Comparison of ENCODE assay signal across 8 cellular contexts in the genomic region with DNA sequence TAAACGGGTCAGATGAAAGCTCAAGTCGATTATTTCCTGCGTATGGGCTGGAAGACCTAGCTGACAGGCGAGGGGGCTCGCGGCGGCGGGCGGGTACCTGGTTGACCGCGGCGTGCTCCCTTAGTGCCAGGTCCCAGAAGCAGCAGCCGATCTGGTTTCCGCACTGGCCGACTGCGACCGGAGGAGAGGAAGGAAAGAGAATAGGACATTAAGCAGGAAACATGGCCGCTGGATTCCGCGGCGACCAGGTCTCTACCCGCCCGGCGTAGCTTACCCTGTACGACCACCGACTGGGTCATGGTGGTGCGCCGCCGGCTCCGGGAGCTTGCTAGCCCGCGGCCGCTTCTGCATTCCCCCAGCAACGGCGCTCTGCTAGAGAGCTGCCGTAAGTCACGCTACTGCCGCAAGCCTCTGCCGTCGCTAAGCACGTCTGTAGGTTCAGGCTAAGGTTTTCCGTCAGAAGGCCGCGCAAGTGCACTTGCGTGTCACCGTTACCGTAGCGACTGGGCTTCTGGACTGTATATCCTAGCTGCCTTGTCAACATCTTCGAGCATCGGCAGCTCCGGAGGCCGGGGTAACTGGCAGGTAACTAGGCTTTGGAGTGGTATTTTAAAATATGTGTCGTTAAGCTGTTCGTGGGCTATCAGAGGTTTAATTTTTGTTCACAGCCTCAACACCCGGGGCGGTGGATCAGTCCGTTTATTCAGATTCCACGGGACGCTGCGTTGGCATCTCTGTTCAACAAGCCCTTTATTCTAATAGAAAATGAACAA. TPM values are rescaled to one million over a fixed set of nuclear protein-coding genes. Genes with fewer than 3 reads are reported as not detected.
DNase-seq lines count a peak whose midpoint lies in the region; ATAC-seq, FAIRE-seq and TF ChIP-seq lines count a peak whose summit lies in the region.

A gene with protein sequence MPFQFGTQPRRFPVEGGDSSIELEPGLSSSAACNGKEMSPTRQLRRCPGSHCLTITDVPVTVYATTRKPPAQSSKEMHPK (plus strand): TSS at position 456 of the 773 bp plus-strand sequence. CDS start 11,693 bp downstream, outside the sequence.
A gene with protein sequence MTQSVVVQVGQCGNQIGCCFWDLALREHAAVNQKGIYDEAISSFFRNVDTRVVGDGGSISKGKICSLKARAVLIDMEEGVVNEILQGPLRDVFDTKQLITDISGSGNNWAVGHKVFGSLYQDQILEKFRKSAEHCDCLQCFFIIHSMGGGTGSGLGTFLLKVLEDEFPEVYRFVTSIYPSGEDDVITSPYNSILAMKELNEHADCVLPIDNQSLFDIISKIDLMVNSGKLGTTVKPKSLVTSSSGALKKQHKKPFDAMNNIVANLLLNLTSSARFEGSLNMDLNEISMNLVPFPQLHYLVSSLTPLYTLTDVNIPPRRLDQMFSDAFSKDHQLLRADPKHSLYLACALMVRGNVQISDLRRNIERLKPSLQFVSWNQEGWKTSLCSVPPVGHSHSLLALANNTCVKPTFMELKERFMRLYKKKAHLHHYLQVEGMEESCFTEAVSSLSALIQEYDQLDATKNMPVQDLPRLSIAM (minus strand): TSS at position 347 of the 773 bp plus-strand sequence. CDS start 48 bp downstream, at position 299.

- FAIRE-seq in HTR-8/SVneo (lab: Jason Lieb, UNC): peak; percentile 88

- no peaks in the 10 kb centered on the region for H3K4me1 Mint-ChIP-seq in Calu3 (ENCODE audit: low read depth, unreplicated experiment)

- intact Hi-C loops in Calu3 (cut with micrococcal nuclease; ENCODE audit: unreplicated experiment): loop anchor here (2.0 kb wide), 1 partner anchor 285 kb away; no protein-coding TSS in a partner anchor

- H3K27ac Mint-ChIP-seq in Calu3 (ENCODE audit: unreplicated experiment): no peak within 1 kb of the TSS

- no peaks in the 10 kb centered on the region for H3K27me3 Mint-ChIP-seq in Calu3 (ENCODE audit: unreplicated experiment)

- H3K36me3 Mint-ChIP-seq in Calu3 (ENCODE audit: insufficient read depth, unreplicated experiment): peaks cover 5% of the 10 kb centered on the region

- ATAC-seq in GM21381 (IDR thresholded peaks at IDR 0.05; ENCODE audit: unreplicated experiment): peak; percentile 95

- peak; percentile 85 for DNase-seq in Calu3
- DNase-seq in HTR-8/SVneo (ENCODE audit: insufficient read length, low spot score): peak; percentile 86
- DNase-seq in NOMO-1 treated with dmso at 0.1 percent for 144 hours (lab: John Stamatoyannopoulos, UW; ENCODE audit: unreplicated experiment): peak; percentile 95
- DNase-seq in activated CD8-positive, alpha-beta memory T cell treated with anti-CD3 and anti-CD28 coated beads, Interleukin-2, amount 50 U/mL, for 24 hours (ENCODE audit: extremely low read depth): peak; percentile 75
- DNase-seq in epidermal melanocyte (ENCODE audit: insufficient read length, low spot score): peak; percentile 60
- DNase-seq in midbrain (lab: John Stamatoyannopoulos, UW): peak; percentile 95
- DNase-seq in stimulated activated CD8-positive, alpha-beta memory T cell treated with anti-CD3 and anti-CD28 coated beads, Interleukin-2, amount 100 ng/mL, for 1 hour (ENCODE audit: low read depth in 2 of 2): peak; percentile 76 to 77

- CTCF ChIA-PET in Calu3 (lab: Charles Lee): interaction anchor here (1.0 kb wide), 2 partner anchors 167 to 828 kb away, joined by 3 read pairs; a partner anchor contains a TSS

- TF ChIP-seq CTCF in Calu3 (IDR thresholded peaks at IDR 0.05; ENCODE audit: unreplicated experiment): no peak

- no peaks in the 10 kb centered on the region for H3K9me3 Mint-ChIP-seq in Calu3 (ENCODE audit: low read depth, unreplicated experiment)

- BruUV-seq in Calu3 (replicated peaks; lab: Mats Ljungman, UMichigan): no TSS peak

- no peak within 1 kb of the TSS for H3K4me3 Mint-ChIP-seq in Calu3 (ENCODE audit: low read depth, unreplicated experiment)

RNA-seq across cellular contexts. Expression of the first gene that starts in this region (rescaled TPM):
- 13.0 TPM in 2 replicates for total RNA-seq in Calu3 (2022)

RNA-seq across cellular contexts. Expression of the second gene that starts in this region (rescaled TPM):
- 21.0 and 25.6 TPM in 2 replicates for total RNA-seq in Calu3 (2022)

Comparison
In these comparisons a context has a peak if more than half of its experiments do, and no peak if none do; other contexts are left out.
1. Peak in every context shown above with its lines: DNase-seq and ATAC-seq.